In genomic region chr9:108050894-108051293, GRCh38 we compare ENCODE assay signal across 27 cellular contexts.
"Had no signal": no experiment of that assay in that cellular context is flagged by ENCODE, and none has a peak within 500 bp of the region (broad histone marks: within the 10 kb centered on the region; RNA-seq: fewer than 3 reads in every experiment).

No MANE protein-coding gene starts in this region.

- H3K4me1 ChIP-seq: parathyroid adenoma had no signal

- H3K27ac Mint-ChIP-seq: activated CD4-positive, alpha-beta T cell treated with anti-CD3 and anti-CD28 coated beads for 36 hours; activated T-cell treated with anti-CD3 and anti-CD28 coated beads, Interleukin-2, amount 50 U/mL, for 72 hours; memory B cell; natural killer cell; neural progenitor cell had no signal

- H3K9me3 Mint-ChIP-seq: neural progenitor cell had no signal

- H3K4me2 ChIP-seq: neural progenitor cell had no signal

- H3K9me3 ChIP-seq: body of pancreas, psoas muscle, sigmoid colon, testis, transverse colon had no signal

- FAIRE-seq: kidney had no signal

- H3K27ac ChIP-seq: body of pancreas, cardiac muscle cell, coronary artery, dorsolateral prefrontal cortex, neural progenitor cell, parathyroid adenoma, psoas muscle, sigmoid colon, testis, transverse colon had no signal

- DNase-seq: activated CD4-positive, alpha-beta T cell treated with anti-CD3 and anti-CD28 coated beads for 36 hours; activated CD4-positive, alpha-beta T cell treated with anti-CD3 and anti-CD28 coated beads, Interleukin-2, amount 50 U/mL, for 4 hours; activated CD4-positive, CD25-positive, alpha-beta regulatory T cell; activated naive CD4-positive, alpha-beta T cell; activated T-cell treated with anti-CD3 and anti-CD28 coated beads for 4 hours; activated T-cell treated with anti-CD3 and anti-CD28 coated beads, Interleukin-2, amount 50 U/mL, for 72 hours; body of pancreas; cerebellar nuclear complex; dorsolateral prefrontal cortex; effector memory CD4-positive, alpha-beta T cell; head of caudate nucleus; hippocampal formation; kidney; natural killer cell; occipital lobe; psoas muscle; sigmoid colon; stimulated activated naive CD8-positive, alpha-beta T cell treated with anti-CD3 and anti-CD28 coated beads, Interleukin-15, Interleukin-2, amounts not matched to agents 100 U/mL and 50 U/mL, for 24 hours; T-helper 2 cell; testis; transverse colon had no signal

- H3K4me1 Mint-ChIP-seq: activated CD4-positive, alpha-beta T cell treated with anti-CD3 and anti-CD28 coated beads for 36 hours; natural killer cell had no signal

- H3K4me3 Mint-ChIP-seq: activated CD4-positive, alpha-beta T cell treated with anti-CD3 and anti-CD28 coated beads for 36 hours; activated T-cell treated with anti-CD3 and anti-CD28 coated beads, Interleukin-2, amount 50 U/mL, for 72 hours; memory B cell; natural killer cell; neural progenitor cell had no signal

- H3K36me3 Mint-ChIP-seq: natural killer cell, neural progenitor cell had no signal

- H3K36me3 ChIP-seq: cardiac muscle cell, neural progenitor cell, sigmoid colon, transverse colon had no signal

- ATAC-seq: activated CD4-positive, alpha-beta T cell treated with anti-CD3 and anti-CD28 coated beads for 36 hours; activated naive CD4-positive, alpha-beta T cell treated with anti-CD3 and anti-CD28 coated beads, Interleukin-2, amount 50 U/mL, for 72 hours; activated T-cell treated with anti-CD3 and anti-CD28 coated beads, Interleukin-2, amount 50 U/mL, for 72 hours; body of pancreas; natural killer cell; psoas muscle; stimulated activated naive CD8-positive, alpha-beta T cell treated with anti-CD3 and anti-CD28 coated beads, Interleukin-15, Interleukin-2, amounts not matched to agents 100 U/mL and 50 U/mL, for 24 hours had no signal

- H3K4me3 ChIP-seq: body of pancreas, cardiac muscle cell, coronary artery, dorsolateral prefrontal cortex, neural progenitor cell, psoas muscle, sigmoid colon, testis, transverse colon had no signal
